ENCODE assay signal across 1 cellular context in genomic region chr9:124741681-124742080, GRCh38.
TF ChIP-seq lines count a peak whose summit lies in the region.

No MANE protein-coding gene starts in this region.

TF ChIP-seq in GM23338, 12 proteins besides CTCF, POLR2A, EP300 and RAD21 (continued from another document):
- TF ChIP-seq ZNF462 (CRISPR knock-in tag; IDR thresholded peaks at IDR 0.05) (no peak), REST (IDR thresholded peaks at IDR 0.05; ENCODE audit: unreplicated experiment) (no peak), EZH2phosphoT487 (IDR thresholded peaks at IDR 0.05; ENCODE audit: unreplicated experiment) (no peak), POLR2AphosphoS5 (IDR thresholded peaks at IDR 0.05; ENCODE audit: low read depth) (no peak), CREB1 (CRISPR knock-in tag; IDR thresholded peaks at IDR 0.05; ENCODE audit: low read depth) (no peak), JUNB (IDR thresholded peaks at IDR 0.05; ENCODE audit: unreplicated experiment) (no peak), ZNF114 (CRISPR knock-in tag; IDR thresholded peaks at IDR 0.05) (no peak), STAT1 (IDR thresholded peaks at IDR 0.05; ENCODE audit: unreplicated experiment) (no peak), ZNF331 (CRISPR knock-in tag; IDR thresholded peaks at IDR 0.05; ENCODE audit: low read depth) (no peak), EZH2 (IDR thresholded peaks at IDR 0.05; ENCODE audit: low read depth, unreplicated experiment) (no peak)
